In the genomic region with DNA sequence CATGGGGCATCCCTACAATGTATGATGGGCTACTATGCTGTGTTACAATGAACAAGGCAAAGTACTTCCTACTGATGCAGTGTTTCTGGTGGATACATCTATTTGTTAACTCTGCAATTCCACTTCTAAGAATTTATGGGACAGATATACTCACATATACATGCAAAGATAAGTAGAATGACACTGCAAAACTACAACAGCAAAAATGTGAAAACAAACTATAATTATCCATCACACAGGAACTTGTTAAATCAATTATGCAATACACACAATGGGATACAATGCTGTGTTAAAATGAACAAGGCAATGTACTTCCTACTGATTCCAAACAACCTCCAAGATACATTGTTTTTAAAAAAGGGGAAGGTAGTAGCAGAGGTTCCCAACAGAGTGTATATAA, we compare ENCODE assay signal across 1 cellular context.
A peak's percentile ranks its signal among the peaks of the same experiment; 100 is the strongest.
TF ChIP-seq lines count a peak whose summit lies in the region.

No MANE protein-coding gene starts in this region.

TF ChIP-seq in A549, 52 proteins besides CTCF, POLR2A, EP300 and RAD21:
- TF ChIP-seq HOXA7 (CRISPR knock-in tag; IDR thresholded peaks at IDR 0.05): no peak
- TF ChIP-seq MAFK (IDR thresholded peaks at IDR 0.05; ENCODE audit: partially characterized antibody): peak; percentile 15
